1 cellular context compared by ENCODE assay signal in the genomic region with DNA sequence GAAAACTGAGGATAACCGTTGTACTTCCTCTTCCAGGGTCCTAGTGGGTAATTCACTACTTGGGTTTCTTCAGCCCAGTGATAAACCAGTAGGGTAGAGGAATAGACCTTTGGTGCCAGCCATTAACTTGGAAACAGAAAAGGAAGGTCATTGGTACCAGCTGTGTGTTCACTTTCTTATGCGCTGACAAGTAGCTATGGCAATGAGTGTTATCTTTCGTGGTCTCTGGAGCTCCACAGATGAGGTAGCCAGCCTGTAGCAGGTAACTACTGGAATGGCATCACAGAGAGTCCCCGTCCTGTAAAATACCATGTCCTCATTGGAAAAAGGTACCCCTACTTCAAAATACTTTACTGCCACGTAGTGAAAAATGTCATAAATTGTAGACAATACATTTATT.
A peak's percentile ranks its signal among the peaks of the same experiment; 100 is the strongest.
TF ChIP-seq lines count a peak whose summit lies in the region.

No MANE protein-coding gene starts in this region.

TF ChIP-seq in HepG2, 621 proteins besides CTCF, POLR2A, EP300 and RAD21:
- TF ChIP-seq SAP130 (CRISPR knock-in tag; IDR thresholded peaks at IDR 0.05; ENCODE audit: low read depth) (peak; percentile 18; the same call in 1 of the 2 replicates), ELF3 (CRISPR knock-in tag; IDR thresholded peaks at IDR 0.05) (peak; percentile 23; the same call in 1 of the 2 replicates)
- TF ChIP-seq, protein P1, sequence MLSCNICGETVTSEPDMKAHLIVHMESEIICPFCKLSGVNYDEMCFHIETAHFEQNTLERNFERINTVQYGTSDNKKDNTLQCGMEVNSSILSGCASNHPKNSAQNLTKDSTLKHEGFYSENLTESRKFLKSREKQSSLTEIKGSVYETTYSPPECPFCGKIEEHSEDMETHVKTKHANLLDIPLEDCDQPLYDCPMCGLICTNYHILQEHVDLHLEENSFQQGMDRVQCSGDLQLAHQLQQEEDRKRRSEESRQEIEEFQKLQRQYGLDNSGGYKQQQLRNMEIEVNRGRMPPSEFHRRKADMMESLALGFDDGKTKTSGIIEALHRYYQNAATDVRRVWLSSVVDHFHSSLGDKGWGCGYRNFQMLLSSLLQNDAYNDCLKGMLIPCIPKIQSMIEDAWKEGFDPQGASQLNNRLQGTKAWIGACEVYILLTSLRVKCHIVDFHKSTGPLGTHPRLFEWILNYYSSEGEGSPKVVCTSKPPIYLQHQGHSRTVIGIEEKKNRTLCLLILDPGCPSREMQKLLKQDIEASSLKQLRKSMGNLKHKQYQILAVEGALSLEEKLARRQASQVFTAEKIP (CRISPR knock-in tag; IDR thresholded peaks at IDR 0.05; ENCODE audit: borderline replicate concordance): no peak
